ENCODE assay signal across 19 cellular contexts in the genomic region with DNA sequence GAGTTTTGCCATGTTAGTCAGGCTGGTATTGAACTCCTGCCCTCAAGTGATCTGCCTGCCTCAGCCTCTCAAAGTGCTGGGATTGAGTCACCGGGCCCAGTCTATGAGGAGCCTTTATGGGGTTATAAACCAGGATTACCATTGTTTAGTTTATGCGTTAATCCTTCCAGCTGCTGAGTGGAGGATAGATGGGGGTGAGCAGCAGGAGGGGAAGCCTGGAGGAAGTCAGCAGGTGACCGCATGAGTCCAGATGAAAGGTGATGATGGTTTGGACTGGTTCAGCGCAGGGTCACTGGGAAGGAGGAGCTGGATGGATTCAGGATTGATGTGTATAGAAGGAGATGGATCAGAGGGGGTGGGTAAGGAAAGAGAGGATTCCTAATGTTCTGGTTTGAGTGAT.
DNase-seq lines count a peak whose midpoint lies in the region; ATAC-seq and TF ChIP-seq lines count a peak whose summit lies in the region.
"Had no signal": no experiment of that assay in that cellular context is flagged by ENCODE, and none has a peak within 500 bp of the region (broad histone marks: within the 10 kb centered on the region; RNA-seq: fewer than 3 reads in every experiment).

No MANE protein-coding gene starts in this region.

- POLR2A ChIA-PET in HEK293 (lab: Yijun Ruan, JAX): no interaction called here

- H3K4me3 ChIP-seq in HEK293 (ENCODE audit: low read depth, low read length) (no peak overlapping the region), astrocyte of the spinal cord (ENCODE audit: low read depth, low read length) (no peak overlapping the region), osteoblast (ENCODE audit: insufficient read depth, low read length) (no peak overlapping the region), ovary (no peak overlapping the region), upper lobe of left lung (no peak overlapping the region), ascending aorta (no peak overlapping the region)
- H3K4me3 ChIP-seq: Peyer's patch had no signal

- TF ChIP-seq POLR2A in ovary (IDR thresholded peaks at IDR 0.05) (no peak), upper lobe of left lung (IDR thresholded peaks at IDR 0.05) (no peak)

- H3K36me3 ChIP-seq in HEK293 (ENCODE audit: control insufficient read depth in 2 of 2, insufficient read depth in 1 of 2, low read length in 2 of 2) (no peaks in the 10 kb centered on the region), osteoblast (ENCODE audit: insufficient read depth, low read length) (no peaks in the 10 kb centered on the region), ovary (no peaks in the 10 kb centered on the region), upper lobe of left lung (no peaks in the 10 kb centered on the region), ascending aorta (no peaks in the 10 kb centered on the region)
- H3K36me3 ChIP-seq: Peyer's patch had no signal

- TF ChIP-seq CTCF in HEK293 (tag by site-specific recombination; IDR thresholded peaks at IDR 0.05): no peak
- no peak for TF ChIP-seq CTCF in astrocyte of the spinal cord (IDR thresholded peaks at IDR 0.05; ENCODE audit: low read depth, low read length)
- no peak for TF ChIP-seq CTCF in osteoblast (IDR thresholded peaks at IDR 0.05; ENCODE audit: extremely low read depth, low read depth, low read length)
- TF ChIP-seq CTCF in ovary (IDR thresholded peaks at IDR 0.05): no peak
- no peak for TF ChIP-seq CTCF in upper lobe of left lung (IDR thresholded peaks at IDR 0.05)
- no peak for TF ChIP-seq CTCF in ascending aorta (IDR thresholded peaks at IDR 0.05)

- H3K79me2 ChIP-seq in osteoblast (ENCODE audit: insufficient read depth, low read length): peaks cover 27% of the 10 kb centered on the region

- CTCF ChIA-PET in HEK293 (lab: Yijun Ruan, JAX): interaction anchor here (0.5 kb wide), 1 partner anchor 29 kb away, joined by 6 read pairs; no protein-coding TSS in a partner anchor

- H3K27me3 ChIP-seq in osteoblast (ENCODE audit: insufficient read depth, low read length) (no peaks in the 10 kb centered on the region), ovary (no peaks in the 10 kb centered on the region), upper lobe of left lung (no peaks in the 10 kb centered on the region), ascending aorta (no peaks in the 10 kb centered on the region)
- H3K27me3 ChIP-seq: Peyer's patch had no signal

- H3K27ac ChIP-seq in HEK293 (ENCODE audit: extremely low read depth, low read depth, low read length): no peak overlapping the region
- peak overlapping the region; percentile 54 for H3K27ac ChIP-seq in osteoblast (ENCODE audit: low read depth, low read length)
- H3K27ac ChIP-seq in ovary: no peak overlapping the region
- H3K27ac ChIP-seq in upper lobe of left lung: no peak overlapping the region
- no peak overlapping the region for H3K27ac ChIP-seq in ascending aorta
- H3K27ac ChIP-seq: KMS-11, Peyer's patch had no signal

- H3K9me3 ChIP-seq in HEK293 (ENCODE audit: control insufficient read depth, insufficient read depth, low read depth, low read length) (no peaks in the 10 kb centered on the region), osteoblast (ENCODE audit: low read depth, low read length) (no peaks in the 10 kb centered on the region), ovary (no peaks in the 10 kb centered on the region), upper lobe of left lung (no peaks in the 10 kb centered on the region), ascending aorta (no peaks in the 10 kb centered on the region)
- H3K9me3 ChIP-seq: Peyer's patch had no signal

- in situ Hi-C loops in astrocyte of the spinal cord (cut with HindIII; ENCODE audit: low sequenced_read_pairs): no loop called here

- no peaks in the 10 kb centered on the region for H4K20me1 ChIP-seq in osteoblast (ENCODE audit: insufficient read depth, low read length)

- no peak overlapping the region for H3K4me2 ChIP-seq in osteoblast (ENCODE audit: insufficient read depth, low read length)
- H3K4me2 ChIP-seq: KMS-11 had no signal

- H3K4me1 ChIP-seq in HEK293 (ENCODE audit: control insufficient read depth, insufficient read depth, low read length): no peaks in the 10 kb centered on the region
- H3K4me1 ChIP-seq in osteoblast (ENCODE audit: insufficient read depth, low read length): peaks cover 27% of the 10 kb centered on the region
- H3K4me1 ChIP-seq in ovary (ENCODE audit: insufficient read depth): no peaks in the 10 kb centered on the region
- no peaks in the 10 kb centered on the region for H3K4me1 ChIP-seq in upper lobe of left lung
- H3K4me1 ChIP-seq in ascending aorta: no peaks in the 10 kb centered on the region
- H3K4me1 ChIP-seq: Peyer's patch had no signal

- DNase-seq in EH (ENCODE audit: low read depth) (peak; percentile 7), astrocyte of the spinal cord (ENCODE audit: low read depth, low spot score) (peak; percentile 49), osteoblast (ENCODE audit: insufficient read length, low spot score, missing footprints) (peak; percentile 81), ovary (no peak), upper lobe of left lung (no peak), ascending aorta (ENCODE audit: low spot score in 2 of 2) (no peak)
- DNase-seq: 8988T; DMS79 treated with DMSO at 0.1 percent for 48 hours; GDM1; NCI-H1048; NCI-H1436 treated with DMSO at 0.1 percent for 48 hours; NCI-H2029; NCI-H446 treated with DMSO at 0.1 percent for 48 hours; NCI-H69; NK-92 treated with Interleukin-12 subunit alpha and Interleukin-12 subunit beta, amount 100 ng/mL, for 24 hours; Peyer's patch had no signal

- 81 to 90% (median 89%) methylated on average over 4 of the region's 4 CpGs for WGBS in ovary, 3 donors
- WGBS in upper lobe of left lung, 2 donors: 82% methylated on average over 4 of the region's 4 CpGs

- H2AFZ ChIP-seq in osteoblast (ENCODE audit: low read length): no peak overlapping the region

- intact Hi-C loops in ovary (cut with DNase I): no loop called here
- intact Hi-C loops in ascending aorta (cut with DNase I): no loop called here

- ATAC-seq in upper lobe of left lung (ENCODE audit: low FRiP score in 2 of 2): no peak
- ATAC-seq in HG03280 (IDR thresholded peaks at IDR 0.05; ENCODE audit: unreplicated experiment): no peak

- TF ChIP-seq EP300 in ovary (IDR thresholded peaks at IDR 0.05) (no peak), upper lobe of left lung (IDR thresholded peaks at IDR 0.05) (no peak)

TF ChIP-seq in HEK293, 187 proteins besides CTCF, POLR2A, EP300 and RAD21 (continues in another document):
- TF ChIP-seq ZNF184 (tag by site-specific recombination; IDR thresholded peaks at IDR 0.05): peak; percentile 56; the same call in 1 of the 2 replicates
- TF ChIP-seq, protein P1, sequence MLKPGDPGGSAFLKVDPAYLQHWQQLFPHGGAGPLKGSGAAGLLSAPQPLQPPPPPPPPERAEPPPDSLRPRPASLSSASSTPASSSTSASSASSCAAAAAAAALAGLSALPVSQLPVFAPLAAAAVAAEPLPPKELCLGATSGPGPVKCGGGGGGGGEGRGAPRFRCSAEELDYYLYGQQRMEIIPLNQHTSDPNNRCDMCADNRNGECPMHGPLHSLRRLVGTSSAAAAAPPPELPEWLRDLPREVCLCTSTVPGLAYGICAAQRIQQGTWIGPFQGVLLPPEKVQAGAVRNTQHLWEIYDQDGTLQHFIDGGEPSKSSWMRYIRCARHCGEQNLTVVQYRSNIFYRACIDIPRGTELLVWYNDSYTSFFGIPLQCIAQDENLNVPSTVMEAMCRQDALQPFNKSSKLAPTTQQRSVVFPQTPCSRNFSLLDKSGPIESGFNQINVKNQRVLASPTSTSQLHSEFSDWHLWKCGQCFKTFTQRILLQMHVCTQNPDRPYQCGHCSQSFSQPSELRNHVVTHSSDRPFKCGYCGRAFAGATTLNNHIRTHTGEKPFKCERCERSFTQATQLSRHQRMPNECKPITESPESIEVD (tag by site-specific recombination; IDR thresholded peaks at IDR 0.05): peak; percentile 22; the same call in 1 of the 2 replicates
- TF ChIP-seq ZXDB (tag by site-specific recombination; IDR thresholded peaks at IDR 0.05): peak; percentile 49; the same call in 1 of the 2 replicates
- TF ChIP-seq GFI1B (tag by site-specific recombination; IDR thresholded peaks at IDR 0.05): peak; percentile 22; the same call in 1 of the 2 replicates
- peak; percentile 69 for TF ChIP-seq ZNF423 (tag by site-specific recombination; IDR thresholded peaks at IDR 0.05)
- peak; percentile 51 for TF ChIP-seq KLF8 (tag by site-specific recombination; IDR thresholded peaks at IDR 0.05)
- TF ChIP-seq ZNF146 (tag by site-specific recombination; IDR thresholded peaks at IDR 0.05): peak; percentile 60; the same call in 1 of the 2 replicates
- TF ChIP-seq, protein P2, sequence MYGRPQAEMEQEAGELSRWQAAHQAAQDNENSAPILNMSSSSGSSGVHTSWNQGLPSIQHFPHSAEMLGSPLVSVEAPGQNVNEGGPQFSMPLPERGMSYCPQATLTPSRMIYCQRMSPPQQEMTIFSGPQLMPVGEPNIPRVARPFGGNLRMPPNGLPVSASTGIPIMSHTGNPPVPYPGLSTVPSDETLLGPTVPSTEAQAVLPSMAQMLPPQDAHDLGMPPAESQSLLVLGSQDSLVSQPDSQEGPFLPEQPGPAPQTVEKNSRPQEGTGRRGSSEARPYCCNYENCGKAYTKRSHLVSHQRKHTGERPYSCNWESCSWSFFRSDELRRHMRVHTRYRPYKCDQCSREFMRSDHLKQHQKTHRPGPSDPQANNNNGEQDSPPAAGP (tag by site-specific recombination; IDR thresholded peaks at IDR 0.05): peak; percentile 89
- no peak for TF ChIP-seq ZNF214 (tag by site-specific recombination; IDR thresholded peaks at IDR 0.05; ENCODE audit: borderline replicate concordance)
- TF ChIP-seq, protein P3, sequence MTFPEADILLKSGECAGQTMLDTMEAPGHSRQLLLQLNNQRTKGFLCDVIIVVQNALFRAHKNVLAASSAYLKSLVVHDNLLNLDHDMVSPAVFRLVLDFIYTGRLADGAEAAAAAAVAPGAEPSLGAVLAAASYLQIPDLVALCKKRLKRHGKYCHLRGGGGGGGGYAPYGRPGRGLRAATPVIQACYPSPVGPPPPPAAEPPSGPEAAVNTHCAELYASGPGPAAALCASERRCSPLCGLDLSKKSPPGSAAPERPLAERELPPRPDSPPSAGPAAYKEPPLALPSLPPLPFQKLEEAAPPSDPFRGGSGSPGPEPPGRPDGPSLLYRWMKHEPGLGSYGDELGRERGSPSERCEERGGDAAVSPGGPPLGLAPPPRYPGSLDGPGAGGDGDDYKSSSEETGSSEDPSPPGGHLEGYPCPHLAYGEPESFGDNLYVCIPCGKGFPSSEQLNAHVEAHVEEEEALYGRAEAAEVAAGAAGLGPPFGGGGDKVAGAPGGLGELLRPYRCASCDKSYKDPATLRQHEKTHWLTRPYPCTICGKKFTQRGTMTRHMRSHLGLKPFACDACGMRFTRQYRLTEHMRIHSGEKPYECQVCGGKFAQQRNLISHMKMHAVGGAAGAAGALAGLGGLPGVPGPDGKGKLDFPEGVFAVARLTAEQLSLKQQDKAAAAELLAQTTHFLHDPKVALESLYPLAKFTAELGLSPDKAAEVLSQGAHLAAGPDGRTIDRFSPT (tag by site-specific recombination; IDR thresholded peaks at IDR 0.05): peak; percentile 94
- no peak for TF ChIP-seq ZNF416 (tag by site-specific recombination; IDR thresholded peaks at IDR 0.05)

Comparison
In these comparisons a context has a peak if more than half of its experiments do, and no peak if none do; other contexts are left out.
1. DNase-seq: peak in EH (single experiment), astrocyte of the spinal cord (single experiment) and osteoblast (single experiment); none in ovary (0 of 5), upper lobe of left lung (0 of 2) and ascending aorta (0 of 2).